ENCODE assay signal across 1 cellular context in genomic region chr6:132495604-132496079, GRCh38.
TF ChIP-seq lines count a peak whose summit lies in the region.

No MANE protein-coding gene starts in this region.

TF ChIP-seq in SK-N-SH treated with all-trans-retinoic acid at 6 μM for 48 hours, 23 proteins besides CTCF, POLR2A, EP300 and RAD21 (continued from another document):
- TF ChIP-seq CREB5 (CRISPR knock-in tag; IDR thresholded peaks at IDR 0.05; ENCODE audit: low read depth) (no peak), ZNF70 (CRISPR knock-in tag; IDR thresholded peaks at IDR 0.05) (no peak)
